ENCODE assay signal across 8 cellular contexts in the genomic region with DNA sequence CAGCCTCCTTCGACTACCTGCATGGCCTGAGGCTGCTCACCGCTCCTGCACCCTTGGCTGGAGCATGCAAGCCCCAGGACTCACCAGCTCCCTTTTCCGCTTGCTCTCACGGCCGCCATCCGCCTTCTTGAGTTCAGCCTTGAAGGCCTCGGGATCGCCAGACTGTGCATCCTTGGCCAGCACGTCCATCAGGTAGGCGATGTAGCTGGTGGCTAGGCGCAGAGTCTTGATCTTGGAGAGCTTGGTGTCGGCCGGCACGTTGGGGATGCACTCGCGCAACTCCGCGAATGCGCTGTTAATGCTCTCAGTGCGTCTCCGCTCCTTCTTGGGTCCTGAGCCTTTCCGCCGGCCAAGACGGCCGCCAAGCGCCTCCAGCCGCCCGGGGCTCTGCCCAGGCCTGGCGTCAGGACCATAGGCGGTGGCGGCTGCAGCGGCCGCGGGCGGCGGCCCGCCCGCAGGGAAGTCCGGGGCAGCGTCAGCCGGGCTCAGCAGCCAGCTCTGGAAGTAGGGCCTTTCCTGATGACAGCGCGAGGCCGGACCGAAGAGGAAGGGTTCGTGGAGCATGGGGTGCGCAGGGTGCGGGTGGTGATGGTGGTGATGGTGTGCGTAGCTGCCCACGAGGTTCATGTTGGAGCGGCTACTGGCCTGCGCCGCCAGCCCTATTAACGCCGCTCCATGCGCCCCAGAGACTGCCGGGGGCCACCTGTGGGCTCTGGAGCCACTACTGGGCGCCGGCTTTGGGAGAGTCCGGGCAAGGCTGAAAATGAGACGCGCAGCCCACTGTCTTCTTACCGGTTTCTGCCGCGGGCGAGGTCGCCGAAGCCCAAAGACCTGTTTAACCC. TPM values are rescaled to one million over a fixed set of nuclear protein-coding genes. Genes with fewer than 3 reads are reported as not detected.
A peak's percentile ranks its signal among the peaks of the same experiment; 100 is the strongest.
DNase-seq lines count a peak whose midpoint lies in the region; ATAC-seq and TF ChIP-seq lines count a peak whose summit lies in the region.

No MANE protein-coding gene starts in this region.

- H3K79me2 ChIP-seq in GM23338 (replicated peaks; ENCODE audit: insufficient read depth) = no peaks in the 10 kb centered on the region

- CTCF ChIA-PET in activated CD8-positive, alpha-beta T cell treated with anti-CD3 and anti-CD28 coated beads for 36 hours (lab: Charles Lee) = interaction anchor here (1.2 to 1.8 kb wide), 3 partner anchors 9 to 11 kb away, joined by 4 to 6 read pairs (median 5); no protein-coding TSS in a partner anchor

- H3K27me3 ChIP-seq in GM23338 (ENCODE audit: insufficient read depth) = peaks cover 100% of the 10 kb centered on the region
- H3K27me3 ChIP-seq in left ventricle myocardium inferior (ENCODE audit: low read depth) = peaks cover 100% of the 10 kb centered on the region
- H3K27me3 ChIP-seq in gastrocnemius medialis = peaks cover 100% of the 10 kb centered on the region in 3 donors

- H3K27ac ChIP-seq in GM23338 (ENCODE audit: low read depth) = no peak overlapping the region
- H3K27ac ChIP-seq in left ventricle myocardium inferior (replicated peaks) = peak overlapping the region; percentile 88
- no peak overlapping the region for H3K27ac ChIP-seq in gastrocnemius medialis

- H3F3A ChIP-seq in GM23338 (replicated peaks; ENCODE audit: low read depth) = peaks cover 19% of the 10 kb centered on the region

- H3K9me2 ChIP-seq in GM23338 (ENCODE audit: insufficient read depth) = no peaks in the 10 kb centered on the region

- in situ Hi-C loops in gastrocnemius medialis (cut with MboI; ENCODE audit: low sequenced_read_pairs in 4 of 4) = no loop called here

- H3K27ac Mint-ChIP-seq in GM23338 = no peak overlapping the region
- no peak overlapping the region for H3K27ac Mint-ChIP-seq in activated CD8-positive, alpha-beta T cell treated with anti-CD3 and anti-CD28 coated beads for 36 hours

- H3K4me1 ChIP-seq in GM23338 (ENCODE audit: insufficient read depth) = peaks cover 82% of the 10 kb centered on the region
- peaks cover 71% of the 10 kb centered on the region for H3K4me1 ChIP-seq in left ventricle myocardium inferior
- H3K4me1 ChIP-seq in gastrocnemius medialis = peaks cover 30 to 68% of the 10 kb centered on the region in 2 donors

- no peak for TF ChIP-seq CTCF in GM23338 (conservative IDR thresholded peaks at IDR 0.05; ENCODE audit: low read depth in 2 of 2)
- TF ChIP-seq CTCF in activated CD8-positive, alpha-beta T cell treated with anti-CD3 and anti-CD28 coated beads for 36 hours (IDR thresholded peaks at IDR 0.05) = no peak
- no peak for TF ChIP-seq CTCF in left ventricle myocardium inferior (IDR thresholded peaks at IDR 0.05; ENCODE audit: borderline replicate concordance)
- no peak for TF ChIP-seq CTCF in gastrocnemius medialis (IDR thresholded peaks at IDR 0.05 in 4 of 5, conservative IDR thresholded peaks at IDR 0.05 in 1 of 5)

- peaks cover 67% of the 10 kb centered on the region for H3K4me1 Mint-ChIP-seq in GM23338
- H3K4me1 Mint-ChIP-seq in activated CD8-positive, alpha-beta T cell treated with anti-CD3 and anti-CD28 coated beads for 36 hours (ENCODE audit: low read depth) = peaks cover 52% of the 10 kb centered on the region

- no peaks in the 10 kb centered on the region for H3K9me3 ChIP-seq in left ventricle myocardium inferior (replicated peaks)
- no peaks in the 10 kb centered on the region for H3K9me3 ChIP-seq in gastrocnemius medialis

- no peaks in the 10 kb centered on the region for H3K36me3 ChIP-seq in GM23338 (ENCODE audit: insufficient read depth)
- H3K36me3 ChIP-seq in left ventricle myocardium inferior = no peaks in the 10 kb centered on the region
- no peaks in the 10 kb centered on the region for H3K36me3 ChIP-seq in gastrocnemius medialis

- H2AFZ ChIP-seq in GM23338 = peak overlapping the region; percentile 91

- ATAC-seq in GM23338 (peak; percentile 4), gastrocnemius medialis (peak in 1 of 2 donors; percentile 22)
- ATAC-seq in activated CD8-positive, alpha-beta T cell treated with anti-CD3 and anti-CD28 coated beads for 36 hours = no peak

- H3K27me3 Mint-ChIP-seq in GM23338 (ENCODE audit: insufficient read depth, low read depth, poor library complexity) = peaks cover 100% of the 10 kb centered on the region
- H3K27me3 Mint-ChIP-seq in activated CD8-positive, alpha-beta T cell treated with anti-CD3 and anti-CD28 coated beads for 36 hours = peaks cover 88% of the 10 kb centered on the region

- intact Hi-C loops in activated CD8-positive, alpha-beta T cell treated with anti-CD3 and anti-CD28 coated beads for 36 hours (cut with micrococcal nuclease) = no loop called here
- intact Hi-C loops in left ventricle myocardium inferior (cut with micrococcal nuclease) (no loop called here), gastrocnemius medialis (cut with DNase I; ENCODE audit: low total_unique reads) (no loop called here)

- H4K20me1 ChIP-seq in GM23338 (replicated peaks; ENCODE audit: insufficient read depth) = peaks cover 27% of the 10 kb centered on the region

- DNase-seq in GM23338 (ENCODE audit: low spot score) (peak; percentile 64), left ventricle myocardium inferior (no peak), gastrocnemius medialis (no peak), cerebellum (ENCODE audit: low spot score) (no peak), NCI-H774 (lab: John Stamatoyannopoulos, UW) (no peak), SHP77 treated with DMSO at 0.1 percent for 48 hours (lab: John Stamatoyannopoulos, UW) (no peak)
- DNase-seq in activated CD8-positive, alpha-beta T cell treated with anti-CD3 and anti-CD28 coated beads for 36 hours = no peak
- no peak for DNase-seq in stimulated activated CD4-positive, alpha-beta T cell treated with anti-CD3 and anti-CD28 coated beads, Interleukin-2, amount 100 ng/mL, for 24 hours

- TF ChIP-seq POLR2A in gastrocnemius medialis (IDR thresholded peaks at IDR 0.05) = no peak

- H3K36me3 Mint-ChIP-seq in GM23338 (ENCODE audit: low read depth) = no peaks in the 10 kb centered on the region; the same call in 2 of the 3 replicates
- H3K36me3 Mint-ChIP-seq in activated CD8-positive, alpha-beta T cell treated with anti-CD3 and anti-CD28 coated beads for 36 hours (ENCODE audit: low read depth) = no peaks in the 10 kb centered on the region

- peak overlapping the region; percentile 92 for H3K4me2 ChIP-seq in GM23338

- H3K9me3 Mint-ChIP-seq in GM23338 = peaks cover 4% of the 10 kb centered on the region; the same call in 1 of the 3 replicates
- no peaks in the 10 kb centered on the region for H3K9me3 Mint-ChIP-seq in activated CD8-positive, alpha-beta T cell treated with anti-CD3 and anti-CD28 coated beads for 36 hours

- POLR2A ChIA-PET in activated CD8-positive, alpha-beta T cell treated with anti-CD3 and anti-CD28 coated beads for 36 hours (lab: Charles Lee) = interaction anchor here (0.8 kb wide), 1 partner anchor 9 kb away, joined by 3 read pairs; no protein-coding TSS in a partner anchor

- H3K4me3 ChIP-seq in GM23338 = peak overlapping the region; percentile 63
- peak overlapping the region; percentile 75 for H3K4me3 ChIP-seq in left ventricle myocardium inferior
- peak overlapping the region; percentile 36 to 45 (median 38) for H3K4me3 ChIP-seq in gastrocnemius medialis

- H3K4me3 Mint-ChIP-seq in GM23338 = peak overlapping the region; percentile 63
- peak overlapping the region; percentile 1 for H3K4me3 Mint-ChIP-seq in activated CD8-positive, alpha-beta T cell treated with anti-CD3 and anti-CD28 coated beads for 36 hours

TF ChIP-seq in GM23338, 12 proteins besides CTCF, POLR2A, EP300 and RAD21:
- TF ChIP-seq EZH2 (IDR thresholded peaks at IDR 0.05; ENCODE audit: low read depth, unreplicated experiment) = peak; percentile 93
- no peak for TF ChIP-seq ZNF331 (CRISPR knock-in tag; IDR thresholded peaks at IDR 0.05; ENCODE audit: low read depth)
- no peak for TF ChIP-seq STAT1 (IDR thresholded peaks at IDR 0.05; ENCODE audit: unreplicated experiment)
- no peak for TF ChIP-seq CREB1 (CRISPR knock-in tag; IDR thresholded peaks at IDR 0.05; ENCODE audit: low read depth)
- peak; percentile 97 for TF ChIP-seq EZH2phosphoT487 (IDR thresholded peaks at IDR 0.05; ENCODE audit: unreplicated experiment)
- no peak for TF ChIP-seq POLR2AphosphoS5 (IDR thresholded peaks at IDR 0.05; ENCODE audit: low read depth)
- TF ChIP-seq, protein P1, sequence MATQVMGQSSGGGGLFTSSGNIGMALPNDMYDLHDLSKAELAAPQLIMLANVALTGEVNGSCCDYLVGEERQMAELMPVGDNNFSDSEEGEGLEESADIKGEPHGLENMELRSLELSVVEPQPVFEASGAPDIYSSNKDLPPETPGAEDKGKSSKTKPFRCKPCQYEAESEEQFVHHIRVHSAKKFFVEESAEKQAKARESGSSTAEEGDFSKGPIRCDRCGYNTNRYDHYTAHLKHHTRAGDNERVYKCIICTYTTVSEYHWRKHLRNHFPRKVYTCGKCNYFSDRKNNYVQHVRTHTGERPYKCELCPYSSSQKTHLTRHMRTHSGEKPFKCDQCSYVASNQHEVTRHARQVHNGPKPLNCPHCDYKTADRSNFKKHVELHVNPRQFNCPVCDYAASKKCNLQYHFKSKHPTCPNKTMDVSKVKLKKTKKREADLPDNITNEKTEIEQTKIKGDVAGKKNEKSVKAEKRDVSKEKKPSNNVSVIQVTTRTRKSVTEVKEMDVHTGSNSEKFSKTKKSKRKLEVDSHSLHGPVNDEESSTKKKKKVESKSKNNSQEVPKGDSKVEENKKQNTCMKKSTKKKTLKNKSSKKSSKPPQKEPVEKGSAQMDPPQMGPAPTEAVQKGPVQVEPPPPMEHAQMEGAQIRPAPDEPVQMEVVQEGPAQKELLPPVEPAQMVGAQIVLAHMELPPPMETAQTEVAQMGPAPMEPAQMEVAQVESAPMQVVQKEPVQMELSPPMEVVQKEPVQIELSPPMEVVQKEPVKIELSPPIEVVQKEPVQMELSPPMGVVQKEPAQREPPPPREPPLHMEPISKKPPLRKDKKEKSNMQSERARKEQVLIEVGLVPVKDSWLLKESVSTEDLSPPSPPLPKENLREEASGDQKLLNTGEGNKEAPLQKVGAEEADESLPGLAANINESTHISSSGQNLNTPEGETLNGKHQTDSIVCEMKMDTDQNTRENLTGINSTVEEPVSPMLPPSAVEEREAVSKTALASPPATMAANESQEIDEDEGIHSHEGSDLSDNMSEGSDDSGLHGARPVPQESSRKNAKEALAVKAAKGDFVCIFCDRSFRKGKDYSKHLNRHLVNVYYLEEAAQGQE (IDR thresholded peaks at IDR 0.05; ENCODE audit: unreplicated experiment) = no peak

RNA-seq across cellular contexts. Expression of a gene that starts 0.4 kb away (rescaled TPM):
- not detected in 2 replicates for total RNA-seq in GM23338 (2014; rRNA removed; shearing (Covaris generic))
- polyA plus RNA-seq in GM23338 (2016; fragmentation: Nextera tagmentation; extraction: Ambion mirVana) = not detected in 2 replicates
- not detected for total RNA-seq in activated CD8-positive, alpha-beta T cell treated with anti-CD3 and anti-CD28 coated beads for 36 hours
- total RNA-seq in left ventricle myocardium inferior = 26.2 TPM
- not detected for total RNA-seq in gastrocnemius medialis
- not detected for total RNA-seq in cerebellum

RNA-seq across cellular contexts. Expression of a gene that starts 31.8 kb away (rescaled TPM):
- total RNA-seq in GM23338 (2014; rRNA removed; shearing (Covaris generic)) = 11.5 and 21.4 TPM in 2 replicates
- polyA plus RNA-seq in GM23338 (2016; fragmentation: Nextera tagmentation; extraction: Ambion mirVana) = 29.3 and 36.8 TPM in 2 replicates
- total RNA-seq in activated CD8-positive, alpha-beta T cell treated with anti-CD3 and anti-CD28 coated beads for 36 hours = 10 to 100 TPM; 24.6 to 31.7 TPM
- total RNA-seq in left ventricle myocardium inferior = 31.3 TPM
- total RNA-seq in gastrocnemius medialis = 10 to 100 TPM; 18.8 to 35.6 (median 25.5) TPM
- total RNA-seq in cerebellum = 15.1 TPM

Comparison
In these comparisons a context has a peak if more than half of its experiments do, and no peak if none do; other contexts are left out.
1. RNA of a gene that starts 0.4 kb away (total RNA-seq): 26.2 TPM in left ventricle myocardium inferior (single experiment); not detected in GM23338, not detected in activated CD8-positive, alpha-beta T cell treated with anti-CD3 and anti-CD28 coated beads for 36 hours, not detected in gastrocnemius medialis and not detected in cerebellum (single experiment); every median in the first group is over 10 times any median in the second.
2. Peak in every context shown above with its lines, with median percentiles within 50 percentile points of each other: H3K4me3 ChIP-seq.